Comparison of ENCODE assay signal across 13 cellular contexts in the genomic region with DNA sequence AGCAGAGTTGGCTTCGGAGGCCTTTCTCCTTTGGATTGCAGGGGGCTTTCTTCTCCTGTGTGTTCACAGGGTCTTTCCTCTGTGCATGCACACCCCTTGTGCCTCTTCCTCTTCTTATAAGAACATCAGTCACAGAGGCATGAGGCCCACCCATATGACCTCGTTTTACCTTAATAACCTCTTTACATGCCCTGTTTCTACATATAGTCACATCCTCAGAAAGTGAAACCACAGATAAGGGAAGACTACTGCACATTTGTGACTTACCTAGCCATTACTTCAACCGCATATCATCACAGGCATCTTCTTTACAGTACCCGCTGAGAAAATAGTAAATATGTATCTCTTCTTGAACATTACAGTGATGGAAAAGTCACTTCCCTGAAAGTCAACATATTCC.
DNase-seq lines count a peak whose midpoint lies in the region; ATAC-seq and TF ChIP-seq lines count a peak whose summit lies in the region.
"Had no signal": no experiment of that assay in that cellular context is flagged by ENCODE, and none has a peak within 500 bp of the region (broad histone marks: within the 10 kb centered on the region; RNA-seq: fewer than 3 reads in every experiment).

No MANE protein-coding gene starts in this region.

- no peaks in the 10 kb centered on the region for H3K36me3 ChIP-seq in BLaER1 treated with 17β-estradiol and CSF1 and Interleukin-3, amounts not matched to agents 10 nM and 100 nM
- no peaks in the 10 kb centered on the region for H3K36me3 ChIP-seq in OCI-LY7 (ENCODE audit: insufficient read depth, low read length)

- peak overlapping the region; percentile 78 for H2AFZ ChIP-seq in OCI-LY7 (ENCODE audit: low read length)
- H2AFZ ChIP-seq: hepatocyte, PC-9 had no signal

- DNase-seq in OCI-LY7 (ENCODE audit: low spot score) (peak; percentile 50), NCI-H446 (lab: John Stamatoyannopoulos, UW) (no peak), mesenteric fat pad (ENCODE audit: low spot score) (no peak), kidney glomerular epithelial cell (lab: John Stamatoyannopoulos, UW) (no peak)
- DNase-seq: body of pancreas, C1 segment of cervical spinal cord, NCI-H2029, PC-9 had no signal

- TF ChIP-seq CTCF in OCI-LY7 (conservative IDR thresholded peaks at IDR 0.05; ENCODE audit: low read length): no peak

- H4K20me1 ChIP-seq in BLaER1 treated with 17β-estradiol and CSF1 and Interleukin-3, amounts not matched to agents 10 nM and 100 nM: no peaks in the 10 kb centered on the region
- no peaks in the 10 kb centered on the region for H4K20me1 ChIP-seq in OCI-LY7 (ENCODE audit: insufficient read depth, low read length)

- BruUV-seq in OCI-LY7 (replicated peaks; lab: Mats Ljungman, UMichigan): no TSS peak

- peak overlapping the region in 6 of 11 experiments; percentile 0 to 61 (median 26); a peak in 7 of 22 replicates for H3K4me2 ChIP-seq in BLaER1 treated with 17β-estradiol and CSF1 and Interleukin-3, amounts not matched to agents 10 nM and 100 nM
- peak overlapping the region; percentile 45 for H3K4me2 ChIP-seq in OCI-LY7 (ENCODE audit: low read length)
- H3K4me2 ChIP-seq: hepatocyte, PC-9 had no signal

- ATAC-seq in GM18520 (IDR thresholded peaks at IDR 0.05; ENCODE audit: unreplicated experiment): peak; percentile 63
- ATAC-seq in HG02852 (IDR thresholded peaks at IDR 0.05; ENCODE audit: unreplicated experiment): peak; percentile 71
- ATAC-seq in GM19463 (IDR thresholded peaks at IDR 0.05; ENCODE audit: unreplicated experiment): no peak
- ATAC-seq: body of pancreas had no signal

- POLR2A ChIA-PET in OCI-LY7 (lab: Charles Lee): interaction anchor here (1.5 kb wide), 1 partner anchor 36 kb away, joined by 3 read pairs; no protein-coding TSS in a partner anchor

- H3K9me2 ChIP-seq in OCI-LY7 (ENCODE audit: insufficient read depth, low read length): no peaks in the 10 kb centered on the region

- H3K9me3 ChIP-seq in BLaER1 treated with 17β-estradiol and CSF1 and Interleukin-3, amounts not matched to agents 10 nM and 100 nM (replicated peaks in 1 of 11): peaks cover 0 to 10% (median 6%) of the 10 kb centered on the region in 11 experiments; a peak in 5 of 22 replicates
- 0 out of 2 replicates have a peak, but pooled peaks cover 8% of the 10 kb centered on the region for H3K9me3 ChIP-seq in OCI-LY7 (ENCODE audit: low read length)
- H3K9me3 ChIP-seq: body of pancreas had no signal

- H3K27me3 ChIP-seq in BLaER1 treated with 17β-estradiol and CSF1 and Interleukin-3, amounts not matched to agents 10 nM and 100 nM: no peaks in the 10 kb centered on the region
- H3K27me3 ChIP-seq: body of pancreas, hepatocyte had no signal

- H3K4me3 ChIP-seq in BLaER1 treated with 17β-estradiol and CSF1 and Interleukin-3, amounts not matched to agents 10 nM and 100 nM: no peak overlapping the region
- no peak overlapping the region for H3K4me3 ChIP-seq in OCI-LY7 (ENCODE audit: low read depth, low read length, poor library complexity, severe bottlenecking)
- H3K4me3 ChIP-seq: body of pancreas, hepatocyte, PC-9 had no signal

- H3K4me1 ChIP-seq in BLaER1 treated with 17β-estradiol and CSF1 and Interleukin-3, amounts not matched to agents 10 nM and 100 nM: peaks cover 0 to 49% (median 8%) of the 10 kb centered on the region in 10 experiments; a peak in 10 of 20 replicates
- peaks cover 35% of the 10 kb centered on the region for H3K4me1 ChIP-seq in OCI-LY7 (ENCODE audit: insufficient read depth, low read length, poor library complexity, severe bottlenecking)
- H3K4me1 ChIP-seq: body of pancreas had no signal

- no peak overlapping the region for H3K27ac ChIP-seq in BLaER1 treated with 17β-estradiol and CSF1 and Interleukin-3, amounts not matched to agents 10 nM and 100 nM
- H3K27ac ChIP-seq in OCI-LY7 (ENCODE audit: low read depth, low read length, poor library complexity, severe bottlenecking): peak overlapping the region; percentile 4
- H3K27ac ChIP-seq: body of pancreas, hepatocyte, PC-9 had no signal

- intact Hi-C loops in OCI-LY7 (cut with micrococcal nuclease; ENCODE audit: unreplicated experiment): no loop called here

- H3K79me2 ChIP-seq in OCI-LY7 (ENCODE audit: insufficient read depth, low read depth, low read length): no peaks in the 10 kb centered on the region
- H3K79me2 ChIP-seq: hepatocyte had no signal

- CTCF ChIA-PET in OCI-LY7 (lab: Charles Lee; ENCODE audit: unreplicated experiment): no interaction called here

- no peak overlapping the region for H3K9ac ChIP-seq in BLaER1 treated with 17β-estradiol and CSF1 and Interleukin-3, amounts not matched to agents 10 nM and 100 nM
